Comparison of ENCODE assay signal across 8 cellular contexts in the genomic region with DNA sequence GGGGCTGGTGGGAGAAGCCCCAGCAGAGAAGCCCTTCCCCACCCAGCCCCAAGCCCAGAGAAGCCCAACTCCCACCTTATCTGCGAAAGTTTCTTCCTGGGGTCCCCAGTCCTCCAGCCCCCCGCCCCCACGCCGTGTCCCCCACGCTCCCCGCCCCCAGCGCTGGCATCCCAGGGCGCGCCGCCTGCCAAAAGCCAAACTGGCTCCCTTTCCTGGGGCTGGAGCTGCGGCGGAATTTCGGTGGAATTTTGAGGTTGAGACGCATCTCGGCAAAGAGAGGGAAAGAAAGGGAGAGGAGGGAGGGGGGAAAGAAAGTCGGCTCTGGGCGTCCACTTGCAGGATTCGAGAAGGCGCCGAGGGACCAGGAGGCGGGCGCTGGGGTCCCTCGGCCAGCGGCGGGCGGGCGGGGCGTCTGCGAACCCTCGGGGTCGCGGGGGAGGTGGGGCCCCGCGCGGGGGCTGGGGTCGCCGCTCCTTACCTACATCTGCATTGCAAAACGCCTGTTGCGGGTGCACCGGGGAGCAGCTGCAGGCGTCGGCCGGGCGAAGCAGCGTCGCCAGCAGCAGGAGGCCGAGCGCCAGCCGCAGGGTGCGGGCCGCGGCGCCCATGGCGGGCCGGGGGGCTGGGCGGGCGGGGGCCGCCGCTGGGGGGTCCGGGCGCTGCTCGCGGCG. TPM values are rescaled to one million over a fixed set of nuclear protein-coding genes. Genes with fewer than 3 reads are reported as not detected.
DNase-seq lines count a peak whose midpoint lies in the region; ATAC-seq, FAIRE-seq and TF ChIP-seq lines count a peak whose summit lies in the region.

No MANE protein-coding gene starts in this region.

- peak overlapping the region; percentile 94 for H3K4me3 Mint-ChIP-seq in HFFc6
- H3K4me3 Mint-ChIP-seq in astrocyte (ENCODE audit: unreplicated experiment), result peak overlapping the region; percentile 83

- H3K79me2 ChIP-seq in astrocyte (ENCODE audit: insufficient read depth, low read length) (peaks cover 50% of the 10 kb centered on the region), keratinocyte (ENCODE audit: control insufficient read depth, insufficient read depth, low read length) (no peaks in the 10 kb centered on the region)

- no peak for TF ChIP-seq EP300 in A549 (IDR thresholded peaks at IDR 0.05)

- H3K36me3 ChIP-seq in astrocyte (ENCODE audit: insufficient read depth, low read length) (no peaks in the 10 kb centered on the region), keratinocyte (ENCODE audit: control insufficient read depth in 2 of 2, extremely low read depth in 1 of 2, insufficient read depth in 2 of 2, low read length in 2 of 2) (no peaks in the 10 kb centered on the region)

- H3K4me2 ChIP-seq in A549 (peak overlapping the region; percentile 99), astrocyte (ENCODE audit: low read length) (peak overlapping the region; percentile 100), keratinocyte (ENCODE audit: control insufficient read depth, extremely low read depth, insufficient read depth, low read depth, low read length) (peak overlapping the region; percentile 73)

- H3K27ac ChIP-seq in A549 (peak overlapping the region; percentile 97 to 99), astrocyte (ENCODE audit: low read depth, low read length) (peak overlapping the region; percentile 61), keratinocyte (ENCODE audit: control insufficient read depth, insufficient read depth, low read length) (no peak overlapping the region), substantia nigra (ENCODE audit: low read depth, low read length, poor library complexity, severe bottlenecking) (peak overlapping the region; percentile 81)

- H3K4me1 ChIP-seq in A549, result peaks cover 47% of the 10 kb centered on the region
- H3K4me1 ChIP-seq in astrocyte (ENCODE audit: insufficient read depth, low read length), result peaks cover 41% of the 10 kb centered on the region
- H3K4me1 ChIP-seq in keratinocyte (ENCODE audit: control insufficient read depth, extremely low read depth, insufficient read depth, low read length), result peaks cover 7% of the 10 kb centered on the region

- H4K20me1 ChIP-seq in astrocyte (ENCODE audit: insufficient read depth, low read length) (peaks cover 46% of the 10 kb centered on the region), keratinocyte (ENCODE audit: control insufficient read depth, extremely low read depth, insufficient read depth, low read length) (no peaks in the 10 kb centered on the region)

- no peaks in the 10 kb centered on the region for H3K9me3 ChIP-seq in A549
- no peaks in the 10 kb centered on the region for H3K9me3 ChIP-seq in astrocyte (ENCODE audit: insufficient read depth, low read depth, low read length)
- H3K9me3 ChIP-seq in keratinocyte (ENCODE audit: control insufficient read depth, low read depth, low read length), result no peaks in the 10 kb centered on the region

- CTCF ChIA-PET in A549 (lab: Yijun Ruan, JAX), result interaction anchor here (1.0 to 4.2 kb wide), 2 partner anchors 59 to 66 kb away, joined by 3 to 21 read pairs; no protein-coding TSS in a partner anchor

- peak overlapping the region; percentile 83 for H3K9ac ChIP-seq in astrocyte (ENCODE audit: low read length)
- no peak overlapping the region for H3K9ac ChIP-seq in keratinocyte (ENCODE audit: control insufficient read depth, extremely low read depth, insufficient read depth, low read length)

- no peak for DNase-seq in A549 (ENCODE audit: low read depth in 1 of 2, low spot score in 1 of 2)
- DNase-seq in HFFc6, result peak; percentile 15
- DNase-seq in astrocyte (ENCODE audit: low read depth), result no peak
- DNase-seq in keratinocyte (ENCODE audit: low read depth, low spot score), result no peak
- peak in 6 of 49 donors; percentile 18 to 72 (median 28) for DNase-seq in substantia nigra (lab: John Stamatoyannopoulos, UW)
- no peak for DNase-seq in mucosa of gallbladder (ENCODE audit: low spot score)
- DNase-seq in AML-193 (lab: John Stamatoyannopoulos, UW), result no peak
- DNase-seq in SK-N-DZ (ENCODE audit: low spot score), result no peak

- H3K4me3 ChIP-seq in A549, result peak overlapping the region; percentile 86
- peak overlapping the region; percentile 85 for H3K4me3 ChIP-seq in astrocyte (ENCODE audit: insufficient read depth, low read depth, low read length)
- peak overlapping the region; percentile 44 to 55 (median 44) for H3K4me3 ChIP-seq in keratinocyte (ENCODE audit: control insufficient read depth in 2 of 3, extremely low read depth in 1 of 3, insufficient read depth in 2 of 3, low read depth in 1 of 3, low read length in 3 of 3)

- H3K9me1 ChIP-seq in keratinocyte (ENCODE audit: control insufficient read depth, extremely low read depth, insufficient read depth, low read length), result no peaks in the 10 kb centered on the region

- 0% methylated on average over 15 of the region's 64 CpGs for WGBS in A549 (ENCODE audit: missing lambda C conversion rate)

- H3K4me1 Mint-ChIP-seq in HFFc6 (ENCODE audit: low read depth) (peaks cover 53% of the 10 kb centered on the region), astrocyte (ENCODE audit: low read depth, unreplicated experiment) (peaks cover 13% of the 10 kb centered on the region)

- no peaks in the 10 kb centered on the region for H3K27me3 ChIP-seq in astrocyte (ENCODE audit: insufficient read depth, low read length)
- H3K27me3 ChIP-seq in keratinocyte (ENCODE audit: control insufficient read depth, extremely low read depth, insufficient read depth, low read length), result peaks cover 26% of the 10 kb centered on the region

- POLR2A ChIA-PET in A549 (lab: Yijun Ruan, JAX), result interaction anchor here (3.3 kb wide), 1 partner anchor 9 kb away, joined by 20 read pairs; no protein-coding TSS in a partner anchor

- dilution Hi-C loops in keratinocyte (cut with MboI; ENCODE audit: extremely low pct_ligation_motif_present, low sequenced_read_pairs), result no loop called here

- no peak for TF ChIP-seq RAD21 in A549 (conservative IDR thresholded peaks at IDR 0.05 in 1 of 2, IDR thresholded peaks at IDR 0.05 in 1 of 2)

- no peak for TF ChIP-seq POLR2A in A549 (IDR thresholded peaks at IDR 0.05; ENCODE audit: low read length)

- FAIRE-seq in A549 (lab: Jason Lieb, UNC) (no peak), astrocyte (lab: Jason Lieb, UNC) (no peak), keratinocyte (lab: Jason Lieb, UNC) (no peak)

- H3K9me3 Mint-ChIP-seq in HFFc6, result no peaks in the 10 kb centered on the region
- H3K9me3 Mint-ChIP-seq in astrocyte (ENCODE audit: unreplicated experiment), result no peaks in the 10 kb centered on the region

- H2AFZ ChIP-seq in astrocyte (ENCODE audit: low read depth, low read length) (no peak overlapping the region), keratinocyte (ENCODE audit: control insufficient read depth, low read length) (no peak overlapping the region)

- TF ChIP-seq CTCF in A549 (IDR thresholded peaks at IDR 0.05) (no peak), HFFc6 (IDR thresholded peaks at IDR 0.05) (no peak), astrocyte (IDR thresholded peaks at IDR 0.05; ENCODE audit: insufficient read depth, low read depth, low read length) (no peak), keratinocyte (optimal IDR thresholded peaks at IDR 0.05 in 1 of 3, IDR thresholded peaks at IDR 0.05 in 1 of 3, conservative IDR thresholded peaks at IDR 0.05 in 1 of 3; ENCODE audit: extremely low read depth in 1 of 3, insufficient read depth in 2 of 3, low read length in 3 of 3) (no peak)

- peaks cover 3% of the 10 kb centered on the region for H3K27me3 Mint-ChIP-seq in HFFc6 (ENCODE audit: insufficient read depth)
- H3K27me3 Mint-ChIP-seq in astrocyte (ENCODE audit: low read depth, unreplicated experiment), result peaks cover 10% of the 10 kb centered on the region

- ATAC-seq in A549, result peak; percentile 15 to 22; a peak in 5 of 6 replicates

- H3K27ac Mint-ChIP-seq in HFFc6 (peak overlapping the region; percentile 48; the same call in 1 of the 2 replicates), astrocyte (ENCODE audit: unreplicated experiment) (no peak overlapping the region)

- H3K36me3 Mint-ChIP-seq in HFFc6 (ENCODE audit: low read depth) (peaks cover 4% of the 10 kb centered on the region; the same call in 1 of the 2 replicates), astrocyte (ENCODE audit: low read depth, unreplicated experiment) (peaks cover 4% of the 10 kb centered on the region)

RNA-seq across cellular contexts. Expression of gene TIMP2, which starts 0.6 kb away (rescaled TPM):
- polyA plus RNA-seq in A549 (2011; rRNA removed) (68.1 and 77.8 TPM in 2 replicates), A549 (2017; fragmentation: RNase III; extraction: RNeasy Plus Mini Kit Qiagen cat#74134 plus additional on column Dnase treatment) (140 to 170 TPM (median 166 TPM) in 3 replicates), keratinocyte (1.2 to 5.7 TPM (median 2.3 TPM) in 3 replicates)
- polyA plus RNA-seq in A549 (2012; cell fraction: cytosol; rRNA removed), result 91.7 and 124 TPM in 2 replicates
- 128 and 136 TPM in 2 replicates for polyA plus RNA-seq in A549 (2012; cell fraction: nucleus; rRNA removed)
- 46.2 and 57.5 TPM in 2 replicates for polyA minus RNA-seq in A549 (2011; rRNA and poly(A)+ RNA removed)
- total RNA-seq in HFFc6 (2021; fragmentation: NEBNext Ultra II Directional; extraction: Animal tissue kit (Norgen Biotek cat#: 25700)), result 100 to 1,000 TPM; 547 to 705 (median 601) TPM
- total RNA-seq in astrocyte (184 and 187 TPM in 2 replicates), mucosa of gallbladder (377 TPM)
- 37.8 TPM for polyA plus RNA-seq in keratinocyte (2011; ENCODE audit: low read depth)
- 6.4 and 7.2 TPM in 2 replicates for polyA plus RNA-seq in keratinocyte (2011; cell fraction: cytosol; rRNA removed)
- 20.7 and 20.9 TPM in 2 replicates for polyA plus RNA-seq in keratinocyte (2011; cell fraction: nucleus; rRNA removed)
- polyA plus RNA-seq in keratinocyte (2012; ENCODE audit: low replicate concordance), result 5.5 and 31.7 TPM in 2 replicates
- 2.7 to 5.9 TPM (median 4.7 TPM) in 3 replicates for polyA minus RNA-seq in keratinocyte
- 5.0 TPM for polyA minus RNA-seq in keratinocyte (2011; cell fraction: cytosol; rRNA and poly(A)+ RNA removed)
- polyA minus RNA-seq in keratinocyte (2011; cell fraction: nucleus; rRNA and poly(A)+ RNA removed), result 9.7 and 14.5 TPM in 2 replicates
- 82.7 and 89.1 TPM in 2 replicates for polyA plus RNA-seq in SK-N-DZ (2014; cell fraction: cytosol; rRNA removed)
- 32.9 and 40.2 TPM in 2 replicates for polyA plus RNA-seq in SK-N-DZ (2014; cell fraction: nucleus; rRNA removed)

RNA-seq across cellular contexts. Expression of gene CEP295NL, which starts 21.6 kb away (rescaled TPM):
- polyA plus RNA-seq in A549 (2011; rRNA removed) (0.09 and 0.10 TPM in 2 replicates), A549 (2017; fragmentation: RNase III; extraction: RNeasy Plus Mini Kit Qiagen cat#74134 plus additional on column Dnase treatment) (0.13 to 0.34 TPM (median 0.29 TPM) in 3 replicates), keratinocyte (not detected in 3 replicates)
- polyA plus RNA-seq in A549 (2012; cell fraction: cytosol; rRNA removed), result 0.03 and 0.05 TPM in 2 replicates
- polyA plus RNA-seq in A549 (2012; cell fraction: nucleus; rRNA removed), result 0.36 and 0.43 TPM in 2 replicates
- polyA minus RNA-seq in A549 (2011; rRNA and poly(A)+ RNA removed), result 0.37 and 0.63 TPM in 2 replicates
- total RNA-seq in HFFc6 (2021; fragmentation: NEBNext Ultra II Directional; extraction: Animal tissue kit (Norgen Biotek cat#: 25700)), result 1 to 10 TPM in 4 of 6 experiments, under 1 TPM in 2; 0.85 to 2.7 (median 1.6) TPM
- total RNA-seq in astrocyte (1.3 and 1.6 TPM in 2 replicates), mucosa of gallbladder (5.2 TPM)
- polyA plus RNA-seq in keratinocyte (2011; ENCODE audit: low read depth), result 1.2 TPM
- not detected in 2 replicates for polyA plus RNA-seq in keratinocyte (2011; cell fraction: cytosol; rRNA removed)
- polyA plus RNA-seq in keratinocyte (2011; cell fraction: nucleus; rRNA removed), result 0.08 and 0.24 TPM in 2 replicates
- polyA plus RNA-seq in keratinocyte (2012; ENCODE audit: low replicate concordance), result 0.28 TPM in 1 of 2 replicates, not detected in the other
- polyA minus RNA-seq in keratinocyte, result not detected in 3 replicates
- not detected for polyA minus RNA-seq in keratinocyte (2011; cell fraction: cytosol; rRNA and poly(A)+ RNA removed)
- 0.62 TPM in 1 of 2 replicates, not detected in the other for polyA minus RNA-seq in keratinocyte (2011; cell fraction: nucleus; rRNA and poly(A)+ RNA removed)
- not detected in 2 replicates for polyA plus RNA-seq in SK-N-DZ (2014; cell fraction: cytosol; rRNA removed)
- 0.36 TPM in 1 of 2 replicates, not detected in the other for polyA plus RNA-seq in SK-N-DZ (2014; cell fraction: nucleus; rRNA removed)

RNA-seq across cellular contexts. Expression of gene LGALS3BP, which starts 55.1 kb away (rescaled TPM):
- polyA plus RNA-seq in A549 (2011; rRNA removed) (28.3 and 32.3 TPM in 2 replicates), A549 (2017; fragmentation: RNase III; extraction: RNeasy Plus Mini Kit Qiagen cat#74134 plus additional on column Dnase treatment) (59.5 to 66.1 TPM (median 60.0 TPM) in 3 replicates), keratinocyte (53.0 to 137 TPM (median 97.1 TPM) in 3 replicates)
- polyA plus RNA-seq in A549 (2012; cell fraction: cytosol; rRNA removed), result 21.3 and 28.5 TPM in 2 replicates
- polyA plus RNA-seq in A549 (2012; cell fraction: nucleus; rRNA removed), result 104 and 148 TPM in 2 replicates
- 34.3 and 41.5 TPM in 2 replicates for polyA minus RNA-seq in A549 (2011; rRNA and poly(A)+ RNA removed)
- total RNA-seq in HFFc6 (2021; fragmentation: NEBNext Ultra II Directional; extraction: Animal tissue kit (Norgen Biotek cat#: 25700)), result 10 to 100 TPM; 31.1 to 46.4 (median 43.4) TPM
- total RNA-seq in astrocyte (495 and 654 TPM in 2 replicates), mucosa of gallbladder (761 TPM)
- 16.5 TPM for polyA plus RNA-seq in keratinocyte (2011; ENCODE audit: low read depth)
- polyA plus RNA-seq in keratinocyte (2011; cell fraction: cytosol; rRNA removed), result 63.1 and 93.6 TPM in 2 replicates
- polyA plus RNA-seq in keratinocyte (2011; cell fraction: nucleus; rRNA removed), result 277 and 483 TPM in 2 replicates
- 33.5 and 219 TPM in 2 replicates for polyA plus RNA-seq in keratinocyte (2012; ENCODE audit: low replicate concordance)
- 91.3 to 288 TPM (median 137 TPM) in 3 replicates for polyA minus RNA-seq in keratinocyte
- polyA minus RNA-seq in keratinocyte (2011; cell fraction: cytosol; rRNA and poly(A)+ RNA removed), result 237 TPM
- 457 and 590 TPM in 2 replicates for polyA minus RNA-seq in keratinocyte (2011; cell fraction: nucleus; rRNA and poly(A)+ RNA removed)
- polyA plus RNA-seq in SK-N-DZ (2014; cell fraction: cytosol; rRNA removed), result 32.5 and 46.0 TPM in 2 replicates
- 37.6 and 66.3 TPM in 2 replicates for polyA plus RNA-seq in SK-N-DZ (2014; cell fraction: nucleus; rRNA removed)

Comparison
In these comparisons a context has a peak if more than half of its experiments do, and no peak if none do; other contexts are left out.
1. RNA of gene LGALS3BP, which starts 55.1 kb away (total RNA-seq): 761 TPM in mucosa of gallbladder (single experiment) and 495 to 654 TPM in astrocyte; 31.1 to 46.4 TPM in HFFc6; every median in the first group is over 10 times any median in the second.
2. Peak in every context shown above with its lines, with median percentiles within 50 percentile points of each other: H3K4me2 ChIP-seq and H3K4me3 ChIP-seq.